1 cellular context compared by ENCODE assay signal in the genomic region with DNA sequence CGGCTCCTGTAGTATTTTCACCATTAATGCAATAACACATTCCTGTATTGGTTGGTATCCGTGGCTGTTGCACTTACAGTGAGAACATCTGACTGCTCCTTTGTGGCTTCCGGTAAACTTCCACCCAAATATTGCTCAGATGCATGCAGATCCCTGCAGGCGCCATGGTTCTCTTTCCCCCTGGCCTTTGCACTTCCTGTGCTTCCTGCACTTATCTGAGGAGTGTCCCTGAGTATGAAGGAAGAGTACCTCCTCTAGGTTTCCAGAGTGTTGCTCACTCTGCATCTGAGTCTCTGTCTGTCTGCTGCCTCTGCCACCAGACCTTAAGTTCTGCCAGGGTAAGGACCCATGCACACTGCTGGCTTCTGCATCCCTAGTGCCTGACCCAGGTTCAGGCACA.
TF ChIP-seq lines count a peak whose summit lies in the region.

No MANE protein-coding gene starts in this region.

TF ChIP-seq in GM23338, 12 proteins besides CTCF, POLR2A, EP300 and RAD21 (continued from another document):
- TF ChIP-seq EZH2phosphoT487 (IDR thresholded peaks at IDR 0.05; ENCODE audit: unreplicated experiment) (no peak), EZH2 (IDR thresholded peaks at IDR 0.05; ENCODE audit: low read depth, unreplicated experiment) (no peak), ZNF114 (CRISPR knock-in tag; IDR thresholded peaks at IDR 0.05) (no peak)
- TF ChIP-seq, protein P1, sequence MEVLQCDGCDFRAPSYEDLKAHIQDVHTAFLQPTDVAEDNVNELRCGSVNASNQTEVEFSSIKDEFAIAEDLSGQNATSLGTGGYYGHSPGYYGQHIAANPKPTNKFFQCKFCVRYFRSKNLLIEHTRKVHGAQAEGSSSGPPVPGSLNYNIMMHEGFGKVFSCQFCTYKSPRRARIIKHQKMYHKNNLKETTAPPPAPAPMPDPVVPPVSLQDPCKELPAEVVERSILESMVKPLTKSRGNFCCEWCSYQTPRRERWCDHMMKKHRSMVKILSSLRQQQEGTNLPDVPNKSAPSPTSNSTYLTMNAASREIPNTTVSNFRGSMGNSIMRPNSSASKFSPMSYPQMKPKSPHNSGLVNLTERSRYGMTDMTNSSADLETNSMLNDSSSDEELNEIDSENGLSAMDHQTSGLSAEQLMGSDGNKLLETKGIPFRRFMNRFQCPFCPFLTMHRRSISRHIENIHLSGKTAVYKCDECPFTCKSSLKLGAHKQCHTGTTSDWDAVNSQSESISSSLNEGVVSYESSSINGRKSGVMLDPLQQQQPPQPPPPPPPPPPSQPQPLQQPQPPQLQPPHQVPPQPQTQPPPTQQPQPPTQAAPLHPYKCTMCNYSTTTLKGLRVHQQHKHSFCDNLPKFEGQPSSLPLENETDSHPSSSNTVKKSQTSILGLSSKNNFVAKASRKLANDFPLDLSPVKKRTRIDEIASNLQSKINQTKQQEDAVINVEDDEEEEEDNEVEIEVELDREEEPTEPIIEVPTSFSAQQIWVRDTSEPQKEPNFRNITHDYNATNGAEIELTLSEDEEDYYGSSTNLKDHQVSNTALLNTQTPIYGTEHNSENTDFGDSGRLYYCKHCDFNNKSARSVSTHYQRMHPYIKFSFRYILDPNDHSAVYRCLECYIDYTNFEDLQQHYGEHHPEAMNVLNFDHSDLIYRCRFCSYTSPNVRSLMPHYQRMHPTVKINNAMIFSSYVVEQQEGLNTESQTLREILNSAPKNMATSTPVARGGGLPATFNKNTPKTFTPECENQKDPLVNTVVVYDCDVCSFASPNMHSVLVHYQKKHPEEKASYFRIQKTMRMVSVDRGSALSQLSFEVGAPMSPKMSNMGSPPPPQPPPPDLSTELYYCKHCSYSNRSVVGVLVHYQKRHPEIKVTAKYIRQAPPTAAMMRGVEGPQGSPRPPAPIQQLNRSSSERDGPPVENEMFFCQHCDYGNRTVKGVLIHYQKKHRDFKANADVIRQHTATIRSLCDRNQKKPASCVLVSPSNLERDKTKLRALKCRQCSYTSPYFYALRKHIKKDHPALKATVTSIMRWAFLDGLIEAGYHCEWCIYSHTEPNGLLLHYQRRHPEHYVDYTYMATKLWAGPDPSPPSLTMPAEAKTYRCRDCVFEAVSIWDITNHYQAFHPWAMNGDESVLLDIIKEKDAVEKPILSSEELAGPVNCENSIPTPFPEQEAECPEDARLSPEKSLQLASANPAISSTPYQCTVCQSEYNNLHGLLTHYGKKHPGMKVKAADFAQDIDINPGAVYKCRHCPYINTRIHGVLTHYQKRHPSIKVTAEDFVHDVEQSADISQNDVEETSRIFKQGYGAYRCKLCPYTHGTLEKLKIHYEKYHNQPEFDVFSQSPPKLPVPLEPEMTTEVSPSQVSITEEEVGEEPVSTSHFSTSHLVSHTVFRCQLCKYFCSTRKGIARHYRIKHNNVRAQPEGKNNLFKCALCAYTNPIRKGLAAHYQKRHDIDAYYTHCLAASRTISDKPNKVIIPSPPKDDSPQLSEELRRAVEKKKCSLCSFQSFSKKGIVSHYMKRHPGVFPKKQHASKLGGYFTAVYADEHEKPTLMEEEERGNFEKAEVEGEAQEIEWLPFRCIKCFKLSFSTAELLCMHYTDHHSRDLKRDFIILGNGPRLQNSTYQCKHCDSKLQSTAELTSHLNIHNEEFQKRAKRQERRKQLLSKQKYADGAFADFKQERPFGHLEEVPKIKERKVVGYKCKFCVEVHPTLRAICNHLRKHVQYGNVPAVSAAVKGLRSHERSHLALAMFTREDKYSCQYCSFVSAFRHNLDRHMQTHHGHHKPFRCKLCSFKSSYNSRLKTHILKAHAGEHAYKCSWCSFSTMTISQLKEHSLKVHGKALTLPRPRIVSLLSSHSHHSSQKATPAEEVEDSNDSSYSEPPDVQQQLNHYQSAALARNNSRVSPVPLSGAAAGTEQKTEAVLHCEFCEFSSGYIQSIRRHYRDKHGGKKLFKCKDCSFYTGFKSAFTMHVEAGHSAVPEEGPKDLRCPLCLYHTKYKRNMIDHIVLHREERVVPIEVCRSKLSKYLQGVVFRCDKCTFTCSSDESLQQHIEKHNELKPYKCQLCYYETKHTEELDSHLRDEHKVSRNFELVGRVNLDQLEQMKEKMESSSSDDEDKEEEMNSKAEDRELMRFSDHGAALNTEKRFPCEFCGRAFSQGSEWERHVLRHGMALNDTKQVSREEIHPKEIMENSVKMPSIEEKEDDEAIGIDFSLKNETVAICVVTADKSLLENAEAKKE (CRISPR knock-in tag; IDR thresholded peaks at IDR 0.05): no peak
